24 cellular contexts compared by ENCODE assay signal in genomic region chr1:203301331-203301668, GRCh38. TPM values are rescaled to one million over a fixed set of nuclear protein-coding genes. Genes with fewer than 3 reads are reported as not detected.
A peak's percentile ranks its signal among the peaks of the same experiment; 100 is the strongest.
DNase-seq lines count a peak whose midpoint lies in the region; FAIRE-seq and TF ChIP-seq lines count a peak whose summit lies in the region.
"Had no signal": no experiment of that assay in that cellular context is flagged by ENCODE, and none has a peak within 500 bp of the region (broad histone marks: within the 10 kb centered on the region; RNA-seq: fewer than 3 reads in every experiment).

No MANE protein-coding gene starts in this region.

- H3K4me1 Mint-ChIP-seq in activated naive CD4-positive, alpha-beta T cell treated with anti-CD3 and anti-CD28 coated beads for 36 hours (ENCODE audit: low read depth): peaks cover 41% of the 10 kb centered on the region

- H3K4me2 ChIP-seq in OCI-LY7 (ENCODE audit: low read length) (peak overlapping the region; percentile 69), keratinocyte (ENCODE audit: control insufficient read depth, extremely low read depth, insufficient read depth, low read depth, low read length) (peak overlapping the region; percentile 75)

- H3K79me2 ChIP-seq in OCI-LY7 (ENCODE audit: insufficient read depth, low read depth, low read length) (peaks cover 43% of the 10 kb centered on the region), keratinocyte (ENCODE audit: control insufficient read depth, insufficient read depth, low read length) (peaks cover 10% of the 10 kb centered on the region)

- H3K36me3 ChIP-seq in OCI-LY7 (ENCODE audit: insufficient read depth, low read length) (peaks cover 9% of the 10 kb centered on the region), keratinocyte (ENCODE audit: control insufficient read depth in 2 of 2, extremely low read depth in 1 of 2, insufficient read depth in 2 of 2, low read length in 2 of 2) (no peaks in the 10 kb centered on the region), suprapubic skin (no peaks in the 10 kb centered on the region)
- H3K36me3 ChIP-seq: colonic mucosa, SJCRH30 had no signal

- no peak overlapping the region for H3K4me3 Mint-ChIP-seq in activated naive CD4-positive, alpha-beta T cell treated with anti-CD3 and anti-CD28 coated beads for 36 hours
- H3K4me3 Mint-ChIP-seq: activated naive CD8-positive, alpha-beta T cell treated with anti-CD3 and anti-CD28 coated beads, Interleukin-2, amount 10 ng/mL, durations not matched to agents 7 days and 5 days; T-helper 1 cell treated with Interleukin-12 subunit alpha and Interleukin-12 subunit beta and Interleukin-4 antibody, amounts not matched to agents 30 μg/mL and 1 μg/mL, for 36 hours had no signal

- TF ChIP-seq CTCF in GM12865 (IDR thresholded peaks at IDR 0.05; ENCODE audit: insufficient read depth, low read depth, low read length, missing control alignments) (no peak), OCI-LY7 (conservative IDR thresholded peaks at IDR 0.05; ENCODE audit: low read length) (no peak), keratinocyte (optimal IDR thresholded peaks at IDR 0.05 in 1 of 3, IDR thresholded peaks at IDR 0.05 in 1 of 3, conservative IDR thresholded peaks at IDR 0.05 in 1 of 3; ENCODE audit: extremely low read depth in 1 of 3, insufficient read depth in 2 of 3, low read length in 3 of 3) (no peak), suprapubic skin (IDR thresholded peaks at IDR 0.05) (no peak)

- CTCF ChIA-PET in OCI-LY7 (lab: Charles Lee; ENCODE audit: unreplicated experiment): interaction anchor here (1.0 kb wide), 1 partner anchor 13 kb away, joined by 3 read pairs; no protein-coding TSS in a partner anchor
- CTCF ChIA-PET in activated naive CD4-positive, alpha-beta T cell treated with anti-CD3 and anti-CD28 coated beads for 36 hours (lab: Charles Lee): interaction anchor here (0.7 kb wide), 1 partner anchor 86 kb away, joined by 4 read pairs; no protein-coding TSS in a partner anchor

- TF ChIP-seq POLR2A in suprapubic skin (IDR thresholded peaks at IDR 0.05): no peak

- no peaks in the 10 kb centered on the region for H3K9me3 ChIP-seq in OCI-LY7 (ENCODE audit: low read length)
- H3K9me3 ChIP-seq in keratinocyte (ENCODE audit: control insufficient read depth, low read depth, low read length): no peaks in the 10 kb centered on the region
- no peaks in the 10 kb centered on the region for H3K9me3 ChIP-seq in suprapubic skin
- H3K9me3 ChIP-seq: colonic mucosa, SJCRH30 had no signal

- H3K4me1 ChIP-seq in OCI-LY7 (ENCODE audit: insufficient read depth, low read length, poor library complexity, severe bottlenecking): peaks cover 79% of the 10 kb centered on the region
- peaks cover 34% of the 10 kb centered on the region for H3K4me1 ChIP-seq in keratinocyte (ENCODE audit: control insufficient read depth, extremely low read depth, insufficient read depth, low read length)
- H3K4me1 ChIP-seq in suprapubic skin: peaks cover 46% of the 10 kb centered on the region
- H3K4me1 ChIP-seq: colonic mucosa had no signal

- H3K27me3 Mint-ChIP-seq in activated naive CD4-positive, alpha-beta T cell treated with anti-CD3 and anti-CD28 coated beads for 36 hours (ENCODE audit: low read depth): no peaks in the 10 kb centered on the region
- H3K27me3 Mint-ChIP-seq: activated naive CD8-positive, alpha-beta T cell treated with anti-CD3 and anti-CD28 coated beads, Interleukin-2, amount 10 ng/mL, durations not matched to agents 7 days and 5 days; brain had no signal

- H3K36me3 Mint-ChIP-seq in activated naive CD4-positive, alpha-beta T cell treated with anti-CD3 and anti-CD28 coated beads for 36 hours (ENCODE audit: low read depth): peaks cover 8% of the 10 kb centered on the region
- H3K36me3 Mint-ChIP-seq: activated naive CD8-positive, alpha-beta T cell treated with anti-CD3 and anti-CD28 coated beads, Interleukin-2, amount 10 ng/mL, durations not matched to agents 7 days and 5 days; brain had no signal

- H3K9me1 ChIP-seq in keratinocyte (ENCODE audit: control insufficient read depth, extremely low read depth, insufficient read depth, low read length): no peaks in the 10 kb centered on the region

- no peak for TF ChIP-seq EP300 in suprapubic skin (IDR thresholded peaks at IDR 0.05)

- H2AFZ ChIP-seq in OCI-LY7 (ENCODE audit: low read length): no peak overlapping the region; the same call in 1 of the 2 replicates
- peak overlapping the region; percentile 72 for H2AFZ ChIP-seq in keratinocyte (ENCODE audit: control insufficient read depth, low read length)

- H3K27ac ChIP-seq in OCI-LY7 (ENCODE audit: low read depth, low read length, poor library complexity, severe bottlenecking) (peak overlapping the region; percentile 98), keratinocyte (ENCODE audit: control insufficient read depth, insufficient read depth, low read length) (no peak overlapping the region), suprapubic skin (peak overlapping the region; percentile 70)
- H3K27ac ChIP-seq: colonic mucosa, SJCRH30 had no signal

- H3K4me3 ChIP-seq in GM12865 (ENCODE audit: low read depth, low read length) (peak overlapping the region; percentile 46), OCI-LY7 (ENCODE audit: low read depth, low read length, poor library complexity, severe bottlenecking) (peak overlapping the region; percentile 59), keratinocyte (ENCODE audit: control insufficient read depth in 2 of 3, extremely low read depth in 1 of 3, insufficient read depth in 2 of 3, low read depth in 1 of 3, low read length in 3 of 3) (no peak overlapping the region), suprapubic skin (no peak overlapping the region)
- H3K4me3 ChIP-seq: colonic mucosa, lung, SJCRH30 had no signal

- FAIRE-seq in keratinocyte (lab: Jason Lieb, UNC): no peak
- FAIRE-seq: urothelium cell line had no signal

- H3K9me3 Mint-ChIP-seq in activated naive CD4-positive, alpha-beta T cell treated with anti-CD3 and anti-CD28 coated beads for 36 hours: no peaks in the 10 kb centered on the region
- H3K9me3 Mint-ChIP-seq: brain; CD8-positive, alpha-beta memory T cell; T-helper 1 cell treated with Interleukin-12 subunit alpha and Interleukin-12 subunit beta and Interleukin-4 antibody, amounts not matched to agents 30 μg/mL and 1 μg/mL, for 36 hours had no signal

- no TSS peak for BruUV-seq in OCI-LY7 (replicated peaks; lab: Mats Ljungman, UMichigan)

- POLR2A ChIA-PET in OCI-LY7 (lab: Charles Lee): no interaction called here

- no peak for DNase-seq in GM12865 (ENCODE audit: low read depth)
- no peak for DNase-seq in OCI-LY7 (ENCODE audit: low spot score)
- DNase-seq in keratinocyte (ENCODE audit: low read depth, low spot score): no peak
- no peak for DNase-seq in suprapubic skin (ENCODE audit: low spot score in 2 of 2)
- DNase-seq in activated naive CD4-positive, alpha-beta T cell treated with anti-CD3 and anti-CD28 coated beads for 36 hours: no peak
- DNase-seq in NOMO-1 (lab: John Stamatoyannopoulos, UW; ENCODE audit: unreplicated experiment in 2 of 2): no peak
- no peak for DNase-seq in SK-N-DZ (ENCODE audit: low spot score)
- DNase-seq: activated CD4-positive, alpha-beta T cell treated with anti-CD3 and anti-CD28 coated beads, Interleukin-2, amount 50 U/mL, for 1 hour; activated naive CD8-positive, alpha-beta T cell treated with anti-CD3 and anti-CD28 coated beads, Interleukin-2, amount 10 ng/mL, durations not matched to agents 7 days and 5 days; CD8-positive, alpha-beta memory T cell; colonic mucosa; DMS153; GF-D8; Kasumi-1; kidney glomerular epithelial cell; NCI-H1092; NCI-H2081; SJCRH30; substantia nigra had no signal

- H3K9me2 ChIP-seq in OCI-LY7 (ENCODE audit: insufficient read depth, low read length): no peaks in the 10 kb centered on the region

- no peak overlapping the region for H3K27ac Mint-ChIP-seq in activated naive CD4-positive, alpha-beta T cell treated with anti-CD3 and anti-CD28 coated beads for 36 hours
- H3K27ac Mint-ChIP-seq: T-helper 1 cell treated with Interleukin-12 subunit alpha and Interleukin-12 subunit beta and Interleukin-4 antibody, amounts not matched to agents 30 μg/mL and 1 μg/mL, for 36 hours had no signal

- no peaks in the 10 kb centered on the region for H3K27me3 ChIP-seq in keratinocyte (ENCODE audit: control insufficient read depth, extremely low read depth, insufficient read depth, low read length)
- H3K27me3 ChIP-seq in suprapubic skin: no peaks in the 10 kb centered on the region
- H3K27me3 ChIP-seq: colonic mucosa had no signal

- dilution Hi-C loops in keratinocyte (cut with MboI; ENCODE audit: extremely low pct_ligation_motif_present, low sequenced_read_pairs): no loop called here

- H3K9ac ChIP-seq in keratinocyte (ENCODE audit: control insufficient read depth, extremely low read depth, insufficient read depth, low read length): no peak overlapping the region

- H4K20me1 ChIP-seq in OCI-LY7 (ENCODE audit: insufficient read depth, low read length): peaks cover 9% of the 10 kb centered on the region
- H4K20me1 ChIP-seq in keratinocyte (ENCODE audit: control insufficient read depth, extremely low read depth, insufficient read depth, low read length): no peaks in the 10 kb centered on the region

- intact Hi-C loops in OCI-LY7 (cut with micrococcal nuclease; ENCODE audit: unreplicated experiment): no loop called here
- intact Hi-C loops in activated naive CD4-positive, alpha-beta T cell treated with anti-CD3 and anti-CD28 coated beads for 36 hours (cut with micrococcal nuclease): no loop called here

RNA-seq across cellular contexts. Expression of gene BTG2, which starts 4.0 kb away (rescaled TPM):
- total RNA-seq in OCI-LY7 (2014; rRNA removed; shearing (Covaris generic)): 146 and 156 TPM in 2 replicates
- total RNA-seq in OCI-LY7 (2022): 99.5 and 102 TPM in 2 replicates
- polyA plus RNA-seq in keratinocyte: 52.4 to 230 TPM (median 117 TPM) in 3 replicates
- polyA plus RNA-seq in keratinocyte (2011; ENCODE audit: low read depth): 28.0 TPM
- polyA plus RNA-seq in keratinocyte (2011; cell fraction: cytosol; rRNA removed): 84.3 and 101 TPM in 2 replicates
- polyA plus RNA-seq in keratinocyte (2011; cell fraction: nucleus; rRNA removed): 278 and 325 TPM in 2 replicates
- 34.6 and 187 TPM in 2 replicates for polyA plus RNA-seq in keratinocyte (2012; ENCODE audit: low replicate concordance)
- polyA minus RNA-seq in keratinocyte: 23.8 to 191 TPM (median 82.3 TPM) in 3 replicates
- polyA minus RNA-seq in keratinocyte (2011; cell fraction: cytosol; rRNA and poly(A)+ RNA removed): 155 TPM
- 145 and 173 TPM in 2 replicates for polyA minus RNA-seq in keratinocyte (2011; cell fraction: nucleus; rRNA and poly(A)+ RNA removed)
- total RNA-seq in suprapubic skin: 100 to 1,000 TPM; 160 to 319 (median 193) TPM
- 100 to 1,000 TPM; 106 to 109 TPM for total RNA-seq in activated naive CD4-positive, alpha-beta T cell treated with anti-CD3 and anti-CD28 coated beads for 36 hours
- 3.5 and 7.4 TPM in 2 replicates for polyA plus RNA-seq in SK-N-DZ (2014; cell fraction: cytosol; rRNA removed)
- 5.1 and 5.3 TPM in 2 replicates for polyA plus RNA-seq in SK-N-DZ (2014; cell fraction: nucleus; rRNA removed)

RNA-seq across cellular contexts. Expression of gene FMOD, which starts 49.6 kb away (rescaled TPM):
- 0.05 TPM in 1 of 2 replicates, not detected in the other for total RNA-seq in OCI-LY7 (2014; rRNA removed; shearing (Covaris generic))
- not detected in 2 replicates for total RNA-seq in OCI-LY7 (2022)
- polyA plus RNA-seq in keratinocyte: 0.39 to 0.47 TPM (median 0.44 TPM) in 3 replicates
- not detected for polyA plus RNA-seq in keratinocyte (2011; ENCODE audit: low read depth)
- 0.18 and 0.27 TPM in 2 replicates for polyA plus RNA-seq in keratinocyte (2011; cell fraction: cytosol; rRNA removed)
- polyA plus RNA-seq in keratinocyte (2011; cell fraction: nucleus; rRNA removed): 0.47 TPM in 2 replicates
- 0.06 and 0.29 TPM in 2 replicates for polyA plus RNA-seq in keratinocyte (2012; ENCODE audit: low replicate concordance)
- 0.46 TPM in 1 of 3 replicates, not detected in the others for polyA minus RNA-seq in keratinocyte
- polyA minus RNA-seq in keratinocyte (2011; cell fraction: cytosol; rRNA and poly(A)+ RNA removed): not detected
- polyA minus RNA-seq in keratinocyte (2011; cell fraction: nucleus; rRNA and poly(A)+ RNA removed): 0.62 TPM in 1 of 2 replicates, not detected in the other
- total RNA-seq in suprapubic skin: 10 to 100 TPM; 13.3 to 36.6 (median 22.9) TPM
- 1 to 10 TPM; 5.3 to 5.8 TPM for total RNA-seq in activated naive CD4-positive, alpha-beta T cell treated with anti-CD3 and anti-CD28 coated beads for 36 hours
- 0.14 and 0.19 TPM in 2 replicates for polyA plus RNA-seq in SK-N-DZ (2014; cell fraction: cytosol; rRNA removed)
- 0.14 TPM in 1 of 2 replicates, not detected in the other for polyA plus RNA-seq in SK-N-DZ (2014; cell fraction: nucleus; rRNA removed)
- total RNA-seq: activated naive CD8-positive, alpha-beta T cell treated with anti-CD3 and anti-CD28 coated beads, Interleukin-2, amount 10 ng/mL, durations not matched to agents 7 days and 5 days; HT1080 had no signal
- polyA plus RNA-seq: CD8-positive, alpha-beta memory T cell had no signal

Comparison
In these comparisons a context has a peak if more than half of its experiments do, and no peak if none do; other contexts are left out.
1. H3K4me3 ChIP-seq: peak in GM12865 (single experiment) and OCI-LY7 (single experiment); none in keratinocyte (0 of 3) and suprapubic skin (single experiment).
2. RNA of gene FMOD, which starts 49.6 kb away (total RNA-seq): 13.3 to 36.6 TPM in suprapubic skin and 5.3 to 5.8 TPM in activated naive CD4-positive, alpha-beta T cell treated with anti-CD3 and anti-CD28 coated beads for 36 hours; 0.05 TPM in OCI-LY7; every median in the first group is over 4 times any median in the second.